In the genomic region with DNA sequence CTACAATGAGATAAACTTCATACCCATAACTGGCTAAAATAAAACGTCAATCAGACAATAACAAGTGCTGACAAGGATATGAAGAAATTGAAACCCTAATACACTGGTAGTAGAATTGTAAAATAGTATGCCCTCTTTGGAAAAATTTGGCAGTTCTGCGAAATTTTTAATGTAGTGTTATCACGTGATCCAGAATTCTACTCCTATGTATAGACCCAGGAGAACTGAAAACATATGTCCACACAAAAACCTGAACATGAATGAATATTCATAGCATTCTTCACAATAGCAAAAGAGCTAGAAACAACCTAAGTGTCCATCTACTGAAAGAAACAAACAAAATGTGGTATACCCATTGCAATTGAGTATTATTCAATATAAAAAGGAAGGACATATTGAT, we compare ENCODE assay signal across 3 cellular contexts.
TF ChIP-seq lines count a peak whose summit lies in the region.

No MANE protein-coding gene starts in this region.

TF ChIP-seq in HepG2, 621 proteins besides CTCF, POLR2A, EP300 and RAD21:
- no peak for TF ChIP-seq REXO4 (CRISPR knock-in tag; IDR thresholded peaks at IDR 0.05; ENCODE audit: borderline replicate concordance)
- no peak for TF ChIP-seq ZNF282 (IDR thresholded peaks at IDR 0.05; ENCODE audit: partially characterized antibody)
- TF ChIP-seq RAD51 (IDR thresholded peaks at IDR 0.05; ENCODE audit: borderline replicate concordance), result peak; percentile 72; the same call in 1 of the 2 replicates
- TF ChIP-seq ZNF563 (CRISPR knock-in tag; IDR thresholded peaks at IDR 0.05), result no peak

TF ChIP-seq in GM12878, 131 proteins besides CTCF, POLR2A, EP300 and RAD21:
- TF ChIP-seq RAD51 (IDR thresholded peaks at IDR 0.05) (peak; percentile 29; the same call in 1 of the 2 replicates), HCFC1 (IDR thresholded peaks at IDR 0.05; ENCODE audit: low read length) (no peak)
TF ChIP-seq in GM12878: peak in this region for 1.

TF ChIP-seq in K562, 482 proteins besides CTCF, POLR2A, EP300 and RAD21:
- TF ChIP-seq, protein P1, sequence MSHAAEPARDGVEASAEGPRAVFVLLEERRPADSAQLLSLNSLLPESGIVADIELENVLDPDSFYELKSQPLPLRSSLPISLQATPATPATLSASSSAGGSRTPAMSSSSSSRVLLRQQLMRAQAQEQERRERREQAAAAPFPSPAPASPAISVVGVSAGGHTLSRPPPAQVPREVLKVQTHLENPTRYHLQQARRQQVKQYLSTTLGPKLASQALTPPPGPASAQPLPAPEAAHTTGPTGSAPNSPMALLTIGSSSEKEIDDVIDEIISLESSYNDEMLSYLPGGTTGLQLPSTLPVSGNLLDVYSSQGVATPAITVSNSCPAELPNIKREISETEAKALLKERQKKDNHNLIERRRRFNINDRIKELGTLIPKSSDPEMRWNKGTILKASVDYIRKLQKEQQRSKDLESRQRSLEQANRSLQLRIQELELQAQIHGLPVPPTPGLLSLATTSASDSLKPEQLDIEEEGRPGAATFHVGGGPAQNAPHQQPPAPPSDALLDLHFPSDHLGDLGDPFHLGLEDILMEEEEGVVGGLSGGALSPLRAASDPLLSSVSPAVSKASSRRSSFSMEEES (CRISPR knock-in tag; IDR thresholded peaks at IDR 0.05), result peak; percentile 56
- TF ChIP-seq ZNF77 (CRISPR knock-in tag; IDR thresholded peaks at IDR 0.05) (no peak), RBM25 (IDR thresholded peaks at IDR 0.05; ENCODE audit: low read depth, low read length, severe bottlenecking) (peak; percentile 10)
